In genomic region chr1:169892176-169892818, GRCh38 we compare ENCODE assay signal across 9 cellular contexts. TPM values are rescaled to one million over a fixed set of nuclear protein-coding genes. Genes with fewer than 3 reads are reported as not detected.
A peak's percentile ranks its signal among the peaks of the same experiment; 100 is the strongest.
DNase-seq lines count a peak whose midpoint lies in the region; ATAC-seq and TF ChIP-seq lines count a peak whose summit lies in the region.
"Had no signal": no experiment of that assay in that cellular context is flagged by ENCODE, and none has a peak within 500 bp of the region (broad histone marks: within the 10 kb centered on the region; RNA-seq: fewer than 3 reads in every experiment).

No MANE protein-coding gene starts in this region.

- no peak for TF ChIP-seq CTCF in 22Rv1 (IDR thresholded peaks at IDR 0.05)
- no peak for TF ChIP-seq CTCF in breast epithelium (IDR thresholded peaks at IDR 0.05)

- TF ChIP-seq POLR2A in breast epithelium (IDR thresholded peaks at IDR 0.05) = no peak

- ATAC-seq in GM19324 (IDR thresholded peaks at IDR 0.05; ENCODE audit: low FRiP score, unreplicated experiment) (no peak), GM19463 (IDR thresholded peaks at IDR 0.05; ENCODE audit: unreplicated experiment) (no peak)

- peak overlapping the region in 1 of 2 donors; percentile 98 for H3K9ac ChIP-seq in mucosa of rectum (ENCODE audit: low read depth in 1 of 2, low read length in 2 of 2)

- H3K9me3 ChIP-seq in breast epithelium (no peaks in the 10 kb centered on the region), mucosa of rectum (ENCODE audit: control insufficient read depth in 2 of 2, low read length in 2 of 2) (no peaks in the 10 kb centered on the region)

- H3K27ac ChIP-seq in 22Rv1 (peak overlapping the region; percentile 87), breast epithelium (peak overlapping the region; percentile 98 to 99), mucosa of rectum (ENCODE audit: low read depth in 2 of 2, low read length in 2 of 2) (peak overlapping the region; percentile 95)

- H3K4me1 ChIP-seq in breast epithelium (peaks cover 0 to 21% of the 10 kb centered on the region in 2 donors), mucosa of rectum (ENCODE audit: control insufficient read depth in 2 of 2, insufficient read depth in 2 of 2, low read length in 2 of 2) (peaks cover 22 to 25% of the 10 kb centered on the region in 2 donors)

- H3K27me3 ChIP-seq in breast epithelium (no peaks in the 10 kb centered on the region), mucosa of rectum (ENCODE audit: control insufficient read depth in 2 of 2, insufficient read depth in 2 of 2, low read length in 2 of 2) (no peaks in the 10 kb centered on the region)

- H3K36me3 ChIP-seq in breast epithelium = no peaks in the 10 kb centered on the region
- peaks cover 9 to 12% of the 10 kb centered on the region in 2 donors for H3K36me3 ChIP-seq in mucosa of rectum (ENCODE audit: control insufficient read depth in 2 of 2, insufficient read depth in 2 of 2, low read length in 2 of 2)

- intact Hi-C loops in breast epithelium (cut with DNase I; ENCODE audit: low total_unique reads) = no loop called here

- DNase-seq in HT-29 (ENCODE audit: low spot score) (peak; percentile 13), breast epithelium (ENCODE audit: low spot score in 2 of 2) (no peak), NCI-H446 (lab: John Stamatoyannopoulos, UW) (no peak), NCI-H1694 treated with DMSO at 0.1 percent for 48 hours (lab: John Stamatoyannopoulos, UW) (no peak)
- DNase-seq: occipital lobe had no signal

- H3K4me3 ChIP-seq in breast epithelium (peak overlapping the region; percentile 97 to 100 (median 99)), mucosa of rectum (ENCODE audit: low read length in 2 of 2) (peak overlapping the region; percentile 92 to 95)

RNA-seq across cellular contexts. Expression of gene SCYL3, which starts 1.4 kb away (rescaled TPM):
- total RNA-seq in HT-29 (2014; rRNA removed; shearing (Covaris generic)) = 4.4 and 5.7 TPM in 2 replicates
- total RNA-seq in breast epithelium = 10 to 100 TPM in 2 of 3 donors, 1 to 10 TPM in 1; 9.1 to 33.7 (median 17.4) TPM
